In the genomic region with DNA sequence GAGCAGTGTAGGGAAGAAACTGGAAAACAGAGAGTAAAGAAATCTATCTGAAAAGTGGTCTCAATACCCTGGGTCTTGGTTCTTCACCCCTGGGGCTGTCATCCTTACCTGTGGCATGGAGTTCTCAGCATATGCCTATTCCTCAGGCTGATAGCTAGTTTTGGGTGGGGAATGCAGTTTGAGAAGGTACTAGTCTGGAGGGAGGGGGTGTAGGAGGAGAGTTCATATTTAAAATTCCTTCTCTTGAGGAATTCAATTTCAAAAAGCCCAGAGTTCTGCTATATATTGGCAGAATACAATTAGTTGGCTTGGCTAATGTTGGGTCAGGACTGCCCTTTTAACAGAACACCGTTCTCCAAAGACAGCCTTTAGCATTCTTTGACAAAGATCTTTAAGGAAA, we compare ENCODE assay signal across 28 cellular contexts.
"Had no signal": no experiment of that assay in that cellular context is flagged by ENCODE, and none has a peak within 500 bp of the region (broad histone marks: within the 10 kb centered on the region; RNA-seq: fewer than 3 reads in every experiment).

No MANE protein-coding gene starts in this region.

- H3K27me3 Mint-ChIP-seq: dendritic cell treated with granulocyte-macrophage colony-stimulating factor and Interleukin-4, amounts not matched to agents 40 ng/mL and 50 ng/mL, for 4 days; progenitor cell of endocrine pancreas; stimulated activated memory B cell treated with anti-CD40 and anti-IgM and Interleukin-4, amounts not matched to agents 10 μg/mL and 1 μg/mL and 100 μg/mL, for 72 hours had no signal

- H3K36me3 Mint-ChIP-seq: natural killer cell; stimulated activated memory B cell treated with anti-CD40 and anti-IgM and Interleukin-4, amounts not matched to agents 10 μg/mL and 1 μg/mL and 100 μg/mL, for 72 hours had no signal

- H3K27ac Mint-ChIP-seq: dendritic cell treated with granulocyte-macrophage colony-stimulating factor and Interleukin-4, amounts not matched to agents 40 ng/mL and 50 ng/mL, for 4 days; natural killer cell; progenitor cell of endocrine pancreas; stimulated activated memory B cell treated with anti-CD40 and anti-IgM and Interleukin-4, amounts not matched to agents 10 μg/mL and 1 μg/mL and 100 μg/mL, for 72 hours had no signal

- H3K4me3 Mint-ChIP-seq: dendritic cell treated with granulocyte-macrophage colony-stimulating factor and Interleukin-4, amounts not matched to agents 40 ng/mL and 50 ng/mL, for 4 days; natural killer cell; stimulated activated memory B cell treated with anti-CD40 and anti-IgM and Interleukin-4, amounts not matched to agents 10 μg/mL and 1 μg/mL and 100 μg/mL, for 72 hours had no signal

- ATAC-seq: foreskin keratinocyte; heart right ventricle; natural killer cell; pancreas; right lobe of liver; stimulated activated memory B cell treated with anti-CD40 and anti-IgM and Interleukin-4, amounts not matched to agents 10 μg/mL and 1 μg/mL and 100 μg/mL, for 72 hours; stimulated activated naive CD8-positive, alpha-beta T cell treated with anti-CD3 and anti-CD28 coated beads, Interleukin-15, Interleukin-2, amounts not matched to agents 100 U/mL and 50 U/mL, for 24 hours had no signal

- H3K4me1 ChIP-seq: colonic mucosa, foreskin keratinocyte, pancreas, right lobe of liver, spleen, testis had no signal

- H3K27me3 ChIP-seq: colonic mucosa, esophagus muscularis mucosa, foreskin keratinocyte, gastroesophageal sphincter, heart right ventricle, left lung, pancreas, right lobe of liver, spleen, testis, tibial artery, upper lobe of left lung had no signal

- H3K36me3 ChIP-seq: colonic mucosa, esophagus muscularis mucosa, gastroesophageal sphincter, heart right ventricle, left lung, pancreas, right lobe of liver, spleen, tibial artery, upper lobe of left lung had no signal

- H3K27ac ChIP-seq: colonic mucosa, foreskin keratinocyte, heart right ventricle, pancreas, right lobe of liver, spleen, testis had no signal

- H3K9me3 Mint-ChIP-seq: dendritic cell treated with granulocyte-macrophage colony-stimulating factor and Interleukin-4, amounts not matched to agents 40 ng/mL and 50 ng/mL, for 4 days; stimulated activated memory B cell treated with anti-CD40 and anti-IgM and Interleukin-4, amounts not matched to agents 10 μg/mL and 1 μg/mL and 100 μg/mL, for 72 hours had no signal

- H3K4me3 ChIP-seq: colonic mucosa, esophagus muscularis mucosa, gastroesophageal sphincter, heart right ventricle, left lung, pancreas, right lobe of liver, spleen, testis, tibial artery, upper lobe of left lung had no signal

- H3K4me1 Mint-ChIP-seq: natural killer cell; stimulated activated memory B cell treated with anti-CD40 and anti-IgM and Interleukin-4, amounts not matched to agents 10 μg/mL and 1 μg/mL and 100 μg/mL, for 72 hours had no signal

- DNase-seq: colonic mucosa; effector memory CD4-positive, alpha-beta T cell; glutamatergic neuron; heart right ventricle; hippocampal formation; left cardiac atrium; left lung; mesendoderm; natural killer cell; occipital lobe; pancreas; right lobe of liver; spleen; stimulated activated CD4-positive, alpha-beta T cell treated with anti-CD3 and anti-CD28 coated beads, Interleukin-4, amount 100 ng/mL, for 4 hours; stimulated activated naive CD8-positive, alpha-beta T cell treated with anti-CD3 and anti-CD28 coated beads, Interleukin-15, Interleukin-2, amounts not matched to agents 100 U/mL and 50 U/mL, for 24 hours; substantia nigra; testis; tibial artery; upper lobe of left lung had no signal

- H3K9me3 ChIP-seq: colonic mucosa, esophagus muscularis mucosa, gastroesophageal sphincter, heart right ventricle, left lung, pancreas, right lobe of liver, spleen, testis, tibial artery, upper lobe of left lung had no signal

- FAIRE-seq: endothelial cell of umbilical vein, islet of Langerhans, pancreas, urothelium cell line had no signal
